9 cellular contexts compared by ENCODE assay signal in genomic region chr1:156640842-156641706, GRCh38. TPM values are rescaled to one million over a fixed set of nuclear protein-coding genes. Genes with fewer than 3 reads are reported as not detected.
DNase-seq lines count a peak whose midpoint lies in the region; ATAC-seq lines count a peak whose summit lies in the region.
"Had no signal": no experiment of that assay in that cellular context is flagged by ENCODE, and none has a peak within 500 bp of the region (broad histone marks: within the 10 kb centered on the region; RNA-seq: fewer than 3 reads in every experiment).

No MANE protein-coding gene starts in this region.

- H3K9me3 Mint-ChIP-seq in activated CD4-positive, alpha-beta T cell treated with anti-CD3 and anti-CD28 coated beads, Interleukin-2, amount 10 ng/mL, durations not matched to agents 24 days and 14 days = no peaks in the 10 kb centered on the region
- no peaks in the 10 kb centered on the region for H3K9me3 Mint-ChIP-seq in stimulated activated effector memory CD8-positive, alpha-beta T cell treated with anti-CD3 and anti-CD28 coated beads, Interleukin-12 subunit alpha, Interleukin-12 subunit beta, amount 100 ng/mL, for 72 hours

- no peak for DNase-seq in activated CD4-positive, alpha-beta T cell treated with anti-CD3 and anti-CD28 coated beads, Interleukin-2, amount 10 ng/mL, durations not matched to agents 24 days and 14 days
- DNase-seq in activated CD4-positive, alpha-beta T cell treated with anti-CD3 and anti-CD28 coated beads, Interleukin-2, amount 50 U/mL, for 4 hours = no peak
- peak in 45 of 56 donors; percentile 24 to 89 (median 68) for DNase-seq in amygdala (lab: John Stamatoyannopoulos, UW)
- peak; percentile 83 for DNase-seq in medulla oblongata (ENCODE audit: extremely low spot score)
- no peak for DNase-seq in stimulated activated effector memory CD8-positive, alpha-beta T cell treated with anti-CD3 and anti-CD28 coated beads, Interleukin-12 subunit alpha, Interleukin-12 subunit beta, amount 100 ng/mL, for 72 hours (ENCODE audit: low spot score in 2 of 2)
- no peak for DNase-seq in RPMI8226
- no peak for DNase-seq in NK-92 treated with Interleukin-12 subunit alpha and Interleukin-12 subunit beta, amount 100 ng/mL, for 24 hours (lab: John Stamatoyannopoulos, UW)
- DNase-seq in NAMALWA (ENCODE audit: low spot score) = no peak
- DNase-seq: NCI-H1436 had no signal

- peaks cover 77% of the 10 kb centered on the region for H3K27me3 Mint-ChIP-seq in activated CD4-positive, alpha-beta T cell treated with anti-CD3 and anti-CD28 coated beads, Interleukin-2, amount 10 ng/mL, durations not matched to agents 24 days and 14 days

- H3K4me3 Mint-ChIP-seq in activated CD4-positive, alpha-beta T cell treated with anti-CD3 and anti-CD28 coated beads, Interleukin-2, amount 10 ng/mL, durations not matched to agents 24 days and 14 days = peak overlapping the region; percentile 73
- peak overlapping the region; percentile 67 for H3K4me3 Mint-ChIP-seq in stimulated activated effector memory CD8-positive, alpha-beta T cell treated with anti-CD3 and anti-CD28 coated beads, Interleukin-12 subunit alpha, Interleukin-12 subunit beta, amount 100 ng/mL, for 72 hours

- H3K36me3 Mint-ChIP-seq in activated CD4-positive, alpha-beta T cell treated with anti-CD3 and anti-CD28 coated beads, Interleukin-2, amount 10 ng/mL, durations not matched to agents 24 days and 14 days (ENCODE audit: low read depth) = no peaks in the 10 kb centered on the region
- peaks cover 12% of the 10 kb centered on the region for H3K36me3 Mint-ChIP-seq in stimulated activated effector memory CD8-positive, alpha-beta T cell treated with anti-CD3 and anti-CD28 coated beads, Interleukin-12 subunit alpha, Interleukin-12 subunit beta, amount 100 ng/mL, for 72 hours

- ATAC-seq in stimulated activated effector memory CD8-positive, alpha-beta T cell treated with anti-CD3 and anti-CD28 coated beads, Interleukin-12 subunit alpha, Interleukin-12 subunit beta, amount 100 ng/mL, for 72 hours = no peak

- no peak overlapping the region for H3K27ac Mint-ChIP-seq in activated CD4-positive, alpha-beta T cell treated with anti-CD3 and anti-CD28 coated beads, Interleukin-2, amount 10 ng/mL, durations not matched to agents 24 days and 14 days
- H3K27ac Mint-ChIP-seq in stimulated activated effector memory CD8-positive, alpha-beta T cell treated with anti-CD3 and anti-CD28 coated beads, Interleukin-12 subunit alpha, Interleukin-12 subunit beta, amount 100 ng/mL, for 72 hours = no peak overlapping the region

- peaks cover 26% of the 10 kb centered on the region for H3K4me1 Mint-ChIP-seq in activated CD4-positive, alpha-beta T cell treated with anti-CD3 and anti-CD28 coated beads, Interleukin-2, amount 10 ng/mL, durations not matched to agents 24 days and 14 days
- peaks cover 39% of the 10 kb centered on the region for H3K4me1 Mint-ChIP-seq in stimulated activated effector memory CD8-positive, alpha-beta T cell treated with anti-CD3 and anti-CD28 coated beads, Interleukin-12 subunit alpha, Interleukin-12 subunit beta, amount 100 ng/mL, for 72 hours

- intact Hi-C loops in activated CD4-positive, alpha-beta T cell treated with anti-CD3 and anti-CD28 coated beads, Interleukin-2, amount 10 ng/mL, durations not matched to agents 24 days and 14 days (cut with micrococcal nuclease) = loop anchor here (1.0 kb wide), 1 partner anchor 16 kb away; no protein-coding TSS in a partner anchor

RNA-seq across cellular contexts. Expression of gene BCAN, which starts 0.8 kb away (rescaled TPM):
- not detected in 2 replicates for total RNA-seq in activated CD4-positive, alpha-beta T cell treated with anti-CD3 and anti-CD28 coated beads, Interleukin-2, amount 10 ng/mL, durations not matched to agents 24 days and 14 days

RNA-seq across cellular contexts. Expression of gene HAPLN2, which starts 21.9 kb away (rescaled TPM):
- not detected in 2 replicates for total RNA-seq in activated CD4-positive, alpha-beta T cell treated with anti-CD3 and anti-CD28 coated beads, Interleukin-2, amount 10 ng/mL, durations not matched to agents 24 days and 14 days

RNA-seq across cellular contexts. Expression of gene NES, which starts 36.1 kb away (rescaled TPM):
- 0.05 TPM in 2 replicates for total RNA-seq in activated CD4-positive, alpha-beta T cell treated with anti-CD3 and anti-CD28 coated beads, Interleukin-2, amount 10 ng/mL, durations not matched to agents 24 days and 14 days

RNA-seq across cellular contexts. Expression of gene GPATCH4, which starts 39.8 kb away (rescaled TPM):
- 99.0 and 99.2 TPM in 2 replicates for total RNA-seq in activated CD4-positive, alpha-beta T cell treated with anti-CD3 and anti-CD28 coated beads, Interleukin-2, amount 10 ng/mL, durations not matched to agents 24 days and 14 days

RNA-seq across cellular contexts. Expression of gene NAXE, which starts 49.5 kb away (rescaled TPM):
- 84.1 and 90.2 TPM in 2 replicates for total RNA-seq in activated CD4-positive, alpha-beta T cell treated with anti-CD3 and anti-CD28 coated beads, Interleukin-2, amount 10 ng/mL, durations not matched to agents 24 days and 14 days

Comparison
In these comparisons a context has a peak if more than half of its experiments do, and no peak if none do; other contexts are left out.
1. DNase-seq: peak in amygdala (45 of 56) and medulla oblongata (single experiment); none in activated CD4-positive, alpha-beta T cell treated with anti-CD3 and anti-CD28 coated beads, Interleukin-2, amount 10 ng/mL, durations not matched to agents 24 days and 14 days (single experiment), activated CD4-positive, alpha-beta T cell treated with anti-CD3 and anti-CD28 coated beads, Interleukin-2, amount 50 U/mL, for 4 hours (0 of 2), stimulated activated effector memory CD8-positive, alpha-beta T cell treated with anti-CD3 and anti-CD28 coated beads, Interleukin-12 subunit alpha, Interleukin-12 subunit beta, amount 100 ng/mL, for 72 hours (0 of 2), RPMI8226 (single experiment), NK-92 treated with Interleukin-12 subunit alpha and Interleukin-12 subunit beta, amount 100 ng/mL, for 24 hours (single experiment) and NAMALWA (single experiment).